Comparison of ENCODE assay signal across 21 cellular contexts in the genomic region with DNA sequence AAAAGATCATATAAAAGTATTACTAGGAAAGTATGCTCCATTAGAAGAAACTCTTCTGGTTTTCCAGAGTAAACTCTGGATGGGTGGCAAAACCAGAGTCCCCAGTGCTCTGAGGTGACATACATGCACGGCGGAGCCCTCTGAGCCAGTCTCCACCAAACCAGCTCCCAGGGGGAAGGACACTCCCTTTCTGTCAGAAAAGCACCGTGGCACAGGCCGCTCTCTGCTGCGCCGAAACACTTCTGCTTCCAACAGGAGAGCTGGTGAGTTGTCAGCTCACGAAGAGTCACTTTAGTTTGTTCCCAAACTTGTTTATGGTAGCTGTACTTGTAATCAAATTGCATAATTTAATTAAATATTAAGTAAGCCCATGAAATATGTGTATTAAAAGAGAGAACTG.
DNase-seq lines count a peak whose midpoint lies in the region; ATAC-seq, FAIRE-seq and TF ChIP-seq lines count a peak whose summit lies in the region.
"Had no signal": no experiment of that assay in that cellular context is flagged by ENCODE, and none has a peak within 500 bp of the region (broad histone marks: within the 10 kb centered on the region; RNA-seq: fewer than 3 reads in every experiment).

No MANE protein-coding gene starts in this region.

- FAIRE-seq in HepG2 (lab: Jason Lieb, UNC) = no peak
- FAIRE-seq: GM12878 had no signal

- CTCF ChIA-PET in HepG2 (lab: Yijun Ruan, JAX; ENCODE audit: low intra/inter-chr PET ratio, low total read pairs) (no interaction called here), PC-3 (lab: Charles Lee) (no interaction called here)

- 82% methylated on average over 7 of the region's 7 CpGs for WGBS in liver
- 97% methylated on average over 7 of the region's 7 CpGs for WGBS in HepG2 (ENCODE audit: low lambda C conversion rate)
- 91% methylated on average over 7 of the region's 7 CpGs for WGBS in smooth muscle cell (ENCODE audit: low lambda C conversion rate)

- H4K20me1 ChIP-seq in HepG2 (ENCODE audit: insufficient read depth, low read length) (no peaks in the 10 kb centered on the region), PC-3 (ENCODE audit: low read length) (no peaks in the 10 kb centered on the region), smooth muscle cell (ENCODE audit: low read depth) (no peaks in the 10 kb centered on the region)

- no peak for TF ChIP-seq POLR2A in HepG2 (IDR thresholded peaks at IDR 0.05; ENCODE audit: insufficient read depth in 1 of 2, low read depth in 2 of 2, low read length in 2 of 2)

- TF ChIP-seq CTCF in liver (IDR thresholded peaks at IDR 0.05; ENCODE audit: low read depth, low read length, missing input control) (no peak), HepG2 (CRISPR knock-in tag; IDR thresholded peaks at IDR 0.05) (no peak), PC-3 (conservative IDR thresholded peaks at IDR 0.05; ENCODE audit: low read depth, low read length) (no peak), smooth muscle cell (IDR thresholded peaks at IDR 0.05; ENCODE audit: borderline replicate concordance, insufficient read depth, poor library complexity, severe bottlenecking) (no peak)

- H2AFZ ChIP-seq in HepG2 (ENCODE audit: low read length) (no peak overlapping the region), PC-3 (ENCODE audit: low read length) (no peak overlapping the region), smooth muscle cell (ENCODE audit: low read depth) (no peak overlapping the region)

- H3F3A ChIP-seq in PC-3 (ENCODE audit: low read length, unreplicated experiment) (peaks cover 13% of the 10 kb centered on the region), smooth muscle cell (ENCODE audit: low read depth) (peaks cover 9% of the 10 kb centered on the region)

- H3K4me3 ChIP-seq in liver (ENCODE audit: low read depth in 1 of 3, low read length in 3 of 3) = no peak overlapping the region
- no peak overlapping the region for H3K4me3 ChIP-seq in HepG2 (replicated peaks in 1 of 3; ENCODE audit: insufficient read depth in 1 of 3, low read depth in 2 of 3, low read length in 3 of 3)
- no peak overlapping the region for H3K4me3 ChIP-seq in PC-3 (ENCODE audit: low read length)
- H3K4me3 ChIP-seq in smooth muscle cell = no peak overlapping the region
- H3K4me3 ChIP-seq: GM12878 had no signal

- no peaks in the 10 kb centered on the region for H3K9me2 ChIP-seq in PC-3 (replicated peaks; ENCODE audit: low read length)
- H3K9me2 ChIP-seq: SK-N-SH had no signal

- POLR2A ChIA-PET in HepG2 (lab: Yijun Ruan, JAX) (interaction anchor here (1.5 kb wide), 1 partner anchor 9 kb away, joined by 4 read pairs; no protein-coding TSS in a partner anchor), PC-3 (lab: Charles Lee; ENCODE audit: unreplicated experiment) (no interaction called here)

- TF ChIP-seq EP300 in HepG2 (IDR thresholded peaks at IDR 0.05; ENCODE audit: low read depth in 2 of 2, low read length in 2 of 2) (no peak), HepG2 (CRISPR knock-in tag; IDR thresholded peaks at IDR 0.05; ENCODE audit: borderline replicate concordance) (no peak)

- TF ChIP-seq RAD21 in liver (IDR thresholded peaks at IDR 0.05) (no peak), HepG2 (CRISPR knock-in tag; IDR thresholded peaks at IDR 0.05) (no peak)

- ATAC-seq in HepG2 = no peak
- no peak for ATAC-seq in PC-3
- no peak for ATAC-seq in HG02884 (IDR thresholded peaks at IDR 0.05; ENCODE audit: unreplicated experiment)
- ATAC-seq: GM12878, Panc1, Right ventricle myocardium inferior had no signal

- H3K9ac ChIP-seq in liver (ENCODE audit: low read depth in 1 of 2, low read length in 2 of 2) = peak overlapping the region in 1 of 2 donors; percentile 15
- no peak overlapping the region for H3K9ac ChIP-seq in HepG2 (ENCODE audit: insufficient read depth, low read depth, low read length)
- no peak overlapping the region for H3K9ac ChIP-seq in PC-3 (ENCODE audit: low read length)
- H3K9ac ChIP-seq in smooth muscle cell (ENCODE audit: low read depth) = no peak overlapping the region
- H3K9ac ChIP-seq: SK-N-SH had no signal

- H3K27me3 ChIP-seq in liver (ENCODE audit: control insufficient read depth in 4 of 4, insufficient read depth in 4 of 4, low read length in 3 of 4) (no peaks in the 10 kb centered on the region), HepG2 (ENCODE audit: control insufficient read depth in 1 of 2, insufficient read depth in 2 of 2, low read length in 2 of 2) (no peaks in the 10 kb centered on the region), PC-3 (ENCODE audit: low read length) (no peaks in the 10 kb centered on the region), smooth muscle cell (ENCODE audit: low read depth) (no peaks in the 10 kb centered on the region)

- in situ Hi-C loops in HepG2 (cut with HindIII; ENCODE audit: extremely low pct_ligation_motif_present, low pct_unique_long_range_greater_than_20kb) = no loop called here

- peaks cover 2 to 29% (median 9%) of the 10 kb centered on the region in 4 donors for H3K36me3 ChIP-seq in liver (ENCODE audit: control insufficient read depth in 4 of 4, insufficient read depth in 3 of 4, low read depth in 1 of 4, low read length in 3 of 4)
- H3K36me3 ChIP-seq in HepG2 (replicated peaks in 1 of 2; ENCODE audit: control insufficient read depth in 1 of 2, insufficient read depth in 2 of 2, low read length in 2 of 2) = peaks cover 36 to 80% of the 10 kb centered on the region in 2 experiments
- peaks cover 48% of the 10 kb centered on the region for H3K36me3 ChIP-seq in PC-3 (ENCODE audit: low read depth, low read length)
- no peaks in the 10 kb centered on the region for H3K36me3 ChIP-seq in smooth muscle cell (ENCODE audit: low read depth)

- H3K4me2 ChIP-seq in HepG2 (ENCODE audit: low read depth, low read length) (no peak overlapping the region), PC-3 (ENCODE audit: low read length) (peak overlapping the region; percentile 76), smooth muscle cell (no peak overlapping the region)

- H3K79me2 ChIP-seq in HepG2 (ENCODE audit: insufficient read depth, low read length) = no peaks in the 10 kb centered on the region
- H3K79me2 ChIP-seq in PC-3 (ENCODE audit: low read length) = no peaks in the 10 kb centered on the region
- H3K79me2 ChIP-seq in smooth muscle cell (ENCODE audit: low read depth) = no peaks in the 10 kb centered on the region

- BruUV-seq in HepG2 (replicated peaks; lab: Mats Ljungman, UMichigan) = no TSS peak
- BruUV-seq in PC-3 (replicated peaks; lab: Mats Ljungman, UMichigan) = no TSS peak

- H3K9me3 ChIP-seq in liver (ENCODE audit: control insufficient read depth in 4 of 4, low read length in 3 of 4) (no peaks in the 10 kb centered on the region), HepG2 (ENCODE audit: low read length) (no peaks in the 10 kb centered on the region), PC-3 (ENCODE audit: low read length) (no peaks in the 10 kb centered on the region), smooth muscle cell (replicated peaks; ENCODE audit: low read depth) (no peaks in the 10 kb centered on the region)
- H3K9me3 ChIP-seq: SK-N-SH had no signal

- DNase-seq in HepG2 (ENCODE audit: low spot score) (no peak), PC-3 (no peak), mesenteric fat pad (ENCODE audit: low spot score) (peak; percentile 49), smooth muscle cell (lab: John Stamatoyannopoulos, UW; ENCODE audit: unreplicated experiment) (no peak), mucosa of gallbladder (ENCODE audit: low spot score) (no peak), D341Med (ENCODE audit: low spot score) (no peak)
- DNase-seq: CD4-positive, CD25-positive, alpha-beta regulatory T cell; GDM1; HCEC 1CT; KBM-7; NCI-H1048; NCI-H146; NCI-H2081; NCI-H510A treated with DMSO at 0.1 percent for 48 hours; NCI-H82; SK-N-SH had no signal

- H3K4me1 ChIP-seq in liver (ENCODE audit: control insufficient read depth in 4 of 4, insufficient read depth in 4 of 4, low read length in 3 of 4) = peaks cover 24 to 57% (median 46%) of the 10 kb centered on the region in 4 donors
- H3K4me1 ChIP-seq in HepG2 (ENCODE audit: insufficient read depth, low read length) = peaks cover 43% of the 10 kb centered on the region
- peaks cover 43% of the 10 kb centered on the region for H3K4me1 ChIP-seq in PC-3 (ENCODE audit: insufficient read depth, low read length)
- H3K4me1 ChIP-seq in smooth muscle cell (ENCODE audit: low read depth) = peaks cover 6% of the 10 kb centered on the region

- H3K27ac ChIP-seq in liver (ENCODE audit: low read depth in 1 of 2, low read length in 2 of 2) (peak overlapping the region; percentile 89), HepG2 (ENCODE audit: extremely low read length, insufficient read depth, low read length) (no peak overlapping the region), PC-3 (ENCODE audit: low read length) (peak overlapping the region; percentile 97), smooth muscle cell (ENCODE audit: low read depth) (peak overlapping the region; percentile 90)

- intact Hi-C loops in HepG2 (cut with micrococcal nuclease; ENCODE audit: unreplicated experiment) = no loop called here
- intact Hi-C loops in PC-3 (cut with micrococcal nuclease) = no loop called here

TF ChIP-seq in HepG2, 621 proteins besides CTCF, POLR2A, EP300 and RAD21 (continues in another document):
- TF ChIP-seq ZFX (CRISPR knock-in tag; IDR thresholded peaks at IDR 0.05; ENCODE audit: low read depth) (no peak), MXI1 (IDR thresholded peaks at IDR 0.05; ENCODE audit: borderline replicate concordance, low read depth, low read length) (no peak), ZNF563 (CRISPR knock-in tag; IDR thresholded peaks at IDR 0.05) (no peak), MAFK (conservative IDR thresholded peaks at IDR 0.05 in 1 of 2, IDR thresholded peaks at IDR 0.05 in 1 of 2; ENCODE audit: low read length in 2 of 2) (no peak), ZNF724P (CRISPR knock-in tag; IDR thresholded peaks at IDR 0.05; ENCODE audit: borderline replicate concordance) (no peak), ZNF879 (CRISPR knock-in tag; IDR thresholded peaks at IDR 0.05) (no peak), NRL (CRISPR knock-in tag; IDR thresholded peaks at IDR 0.05; ENCODE audit: borderline replicate concordance) (no peak), SOX13 (IDR thresholded peaks at IDR 0.05) (no peak), SOX13 (CRISPR knock-in tag; conservative IDR thresholded peaks at IDR 0.05 in 1 of 2, IDR thresholded peaks at IDR 0.05 in 1 of 2) (no peak), NFIB (CRISPR knock-in tag; IDR thresholded peaks at IDR 0.05; ENCODE audit: borderline replicate concordance) (no peak), ZNF580 (CRISPR knock-in tag; IDR thresholded peaks at IDR 0.05; ENCODE audit: borderline replicate concordance, low read depth) (no peak), PRMT3 (CRISPR knock-in tag; IDR thresholded peaks at IDR 0.05; ENCODE audit: borderline replicate concordance, low read depth) (no peak), ZNF251 (CRISPR knock-in tag; IDR thresholded peaks at IDR 0.05) (no peak), RBM22 (optimal IDR thresholded peaks at IDR 0.05; ENCODE audit: low read length) (no peak), TGIF2 (CRISPR knock-in tag; IDR thresholded peaks at IDR 0.05) (no peak)
